10 cellular contexts compared by ENCODE assay signal in genomic region chr5:151684690-151685361, GRCh38. TPM values are rescaled to one million over a fixed set of nuclear protein-coding genes. Genes with fewer than 3 reads are reported as not detected.
DNase-seq lines count a peak whose midpoint lies in the region; ATAC-seq and TF ChIP-seq lines count a peak whose summit lies in the region.
"Had no signal": no experiment of that assay in that cellular context is flagged by ENCODE, and none has a peak within 500 bp of the region (broad histone marks: within the 10 kb centered on the region; RNA-seq: fewer than 3 reads in every experiment).

No MANE protein-coding gene starts in this region.

- H3K4me1 Mint-ChIP-seq in CD4-positive, alpha-beta T cell (ENCODE audit: low read depth), result peaks cover 13% of the 10 kb centered on the region
- H3K4me1 Mint-ChIP-seq in activated CD8-positive, alpha-beta T cell treated with anti-CD3 and anti-CD28 coated beads for 36 hours (ENCODE audit: low read depth), result peaks cover 10% of the 10 kb centered on the region

- TF ChIP-seq POLR2A in breast epithelium (IDR thresholded peaks at IDR 0.05), result no peak

- H3K27me3 Mint-ChIP-seq in CD4-positive, alpha-beta T cell, result peaks cover 44% of the 10 kb centered on the region
- peaks cover 25% of the 10 kb centered on the region for H3K27me3 Mint-ChIP-seq in activated CD8-positive, alpha-beta T cell treated with anti-CD3 and anti-CD28 coated beads for 36 hours

- CTCF ChIA-PET in CD4-positive, alpha-beta T cell (lab: Charles Lee), result interaction anchor here (0.6 kb wide), 1 partner anchor 25 kb away, joined by 3 read pairs; no protein-coding TSS in a partner anchor
- CTCF ChIA-PET in activated CD8-positive, alpha-beta T cell treated with anti-CD3 and anti-CD28 coated beads for 36 hours (lab: Charles Lee), result interaction anchor here (0.7 to 2.9 kb wide), 4 partner anchors 14 to 32 kb away, joined by 3 to 7 read pairs (median 4); no protein-coding TSS in a partner anchor

- TF ChIP-seq CTCF in breast epithelium (IDR thresholded peaks at IDR 0.05) (peak in 1 of 3 donors; percentile 10), tibial artery (IDR thresholded peaks at IDR 0.05) (no peak)
- TF ChIP-seq CTCF in CD4-positive, alpha-beta T cell (IDR thresholded peaks at IDR 0.05), result no peak
- no peak for TF ChIP-seq CTCF in activated CD8-positive, alpha-beta T cell treated with anti-CD3 and anti-CD28 coated beads for 36 hours (IDR thresholded peaks at IDR 0.05)

- H3K4me3 ChIP-seq in breast epithelium (peak overlapping the region; percentile 61 to 76 (median 74)), tibial artery (peak overlapping the region; percentile 66 to 75)

- no peak overlapping the region for H3K4me3 Mint-ChIP-seq in CD4-positive, alpha-beta T cell
- H3K4me3 Mint-ChIP-seq in activated CD8-positive, alpha-beta T cell treated with anti-CD3 and anti-CD28 coated beads for 36 hours, result no peak overlapping the region
- H3K4me3 Mint-ChIP-seq: activated naive CD8-positive, alpha-beta T cell; B cell had no signal

- intact Hi-C loops in breast epithelium (cut with DNase I; ENCODE audit: low total_unique reads), result loop anchor here (1.0 kb wide), 1 partner anchor 18 kb away; no protein-coding TSS in a partner anchor
- intact Hi-C loops in tibial artery (cut with DNase I; ENCODE audit: low total_unique reads), result no loop called here
- intact Hi-C loops in CD4-positive, alpha-beta T cell (cut with DNase I, micrococcal nuclease), result no loop called here
- intact Hi-C loops in activated CD8-positive, alpha-beta T cell treated with anti-CD3 and anti-CD28 coated beads for 36 hours (cut with micrococcal nuclease), result no loop called here

- H3K36me3 ChIP-seq in breast epithelium (no peaks in the 10 kb centered on the region), tibial artery (no peaks in the 10 kb centered on the region)

- ATAC-seq in CD4-positive, alpha-beta T cell (ENCODE audit: poor library complexity), result no peak
- no peak for ATAC-seq in activated CD8-positive, alpha-beta T cell treated with anti-CD3 and anti-CD28 coated beads for 36 hours

- no peaks in the 10 kb centered on the region for H3K9me3 ChIP-seq in breast epithelium
- no peaks in the 10 kb centered on the region for H3K9me3 ChIP-seq in tibial artery
- H3K9me3 ChIP-seq in CD4-positive, alpha-beta T cell (ENCODE audit: control insufficient read depth, low read length), result no peaks in the 10 kb centered on the region

- peak overlapping the region; percentile 87 to 95 for H3K27ac ChIP-seq in breast epithelium
- H3K27ac ChIP-seq in tibial artery, result peak overlapping the region; percentile 89 to 91
- H3K27ac ChIP-seq in CD4-positive, alpha-beta T cell (ENCODE audit: low read depth, low read length), result no peak overlapping the region

- H3K4me1 ChIP-seq in breast epithelium, result peaks cover 12 to 21% of the 10 kb centered on the region in 2 donors
- peaks cover 0 to 61% (median 40%) of the 10 kb centered on the region in 4 donors for H3K4me1 ChIP-seq in tibial artery

- no peak overlapping the region for H3K27ac Mint-ChIP-seq in CD4-positive, alpha-beta T cell
- no peak overlapping the region for H3K27ac Mint-ChIP-seq in activated CD8-positive, alpha-beta T cell treated with anti-CD3 and anti-CD28 coated beads for 36 hours
- H3K27ac Mint-ChIP-seq: activated naive CD8-positive, alpha-beta T cell; B cell had no signal

- H3K36me3 Mint-ChIP-seq in CD4-positive, alpha-beta T cell (ENCODE audit: low read depth), result no peaks in the 10 kb centered on the region
- no peaks in the 10 kb centered on the region for H3K36me3 Mint-ChIP-seq in activated CD8-positive, alpha-beta T cell treated with anti-CD3 and anti-CD28 coated beads for 36 hours (ENCODE audit: low read depth)
- H3K36me3 Mint-ChIP-seq: activated naive CD8-positive, alpha-beta T cell had no signal

- POLR2A ChIA-PET in CD4-positive, alpha-beta T cell (lab: Charles Lee), result no interaction called here
- POLR2A ChIA-PET in activated CD8-positive, alpha-beta T cell treated with anti-CD3 and anti-CD28 coated beads for 36 hours (lab: Charles Lee), result no interaction called here

- H3K9me3 Mint-ChIP-seq in CD4-positive, alpha-beta T cell, result no peaks in the 10 kb centered on the region
- no peaks in the 10 kb centered on the region for H3K9me3 Mint-ChIP-seq in activated CD8-positive, alpha-beta T cell treated with anti-CD3 and anti-CD28 coated beads for 36 hours

- no peaks in the 10 kb centered on the region for H3K27me3 ChIP-seq in breast epithelium
- no peaks in the 10 kb centered on the region for H3K27me3 ChIP-seq in tibial artery
- peaks cover 17% of the 10 kb centered on the region for H3K27me3 ChIP-seq in CD4-positive, alpha-beta T cell (ENCODE audit: control insufficient read depth, insufficient read depth, low read length)

- DNase-seq in NCI-H1694 treated with DMSO at 0.1 percent for 48 hours (lab: John Stamatoyannopoulos, UW) (peak; percentile 14), NCI-H1694 (lab: John Stamatoyannopoulos, UW) (no peak), breast epithelium (ENCODE audit: low spot score in 2 of 2) (peak in 1 of 2 donors; percentile 53), kidney tubule cell (ENCODE audit: low spot score) (peak; percentile 77), tibial artery (peak; percentile 69 to 84)
- no peak for DNase-seq in activated CD8-positive, alpha-beta memory T cell treated with anti-CD3 and anti-CD28 coated beads, Interleukin-2, amount 50 U/mL, for 48 hours
- no peak for DNase-seq in CD4-positive, alpha-beta T cell
- no peak for DNase-seq in activated CD8-positive, alpha-beta T cell treated with anti-CD3 and anti-CD28 coated beads for 36 hours

RNA-seq across cellular contexts. Expression of gene SPARC, which starts 1.9 kb away (rescaled TPM):
- 1,000 to 10,000 TPM in 1 of 3 donors, 100 to 1,000 TPM in 2; 220 to 2,507 (median 295) TPM for total RNA-seq in breast epithelium
- total RNA-seq in CD4-positive, alpha-beta T cell, result under 1 TPM; 0.78 to 0.80 TPM
- total RNA-seq in activated CD8-positive, alpha-beta T cell treated with anti-CD3 and anti-CD28 coated beads for 36 hours, result not detected
- total RNA-seq: B cell had no signal

Comparison
In these comparisons a context has a peak if more than half of its experiments do, and no peak if none do; other contexts are left out.
1. DNase-seq: peak in NCI-H1694 treated with DMSO at 0.1 percent for 48 hours (single experiment), kidney tubule cell (single experiment) and tibial artery (2 of 2); none in NCI-H1694 (single experiment), activated CD8-positive, alpha-beta memory T cell treated with anti-CD3 and anti-CD28 coated beads, Interleukin-2, amount 50 U/mL, for 48 hours (single experiment), CD4-positive, alpha-beta T cell (0 of 10) and activated CD8-positive, alpha-beta T cell treated with anti-CD3 and anti-CD28 coated beads for 36 hours (single experiment).
2. RNA of gene SPARC, which starts 1.9 kb away (total RNA-seq): 220 to 2,507 TPM in breast epithelium; 0.78 to 0.80 TPM in CD4-positive, alpha-beta T cell and not detected in activated CD8-positive, alpha-beta T cell treated with anti-CD3 and anti-CD28 coated beads for 36 hours; every median in the first group is over 100 times any median in the second.